Comparison of ENCODE assay signal across 1 cellular context in genomic region chr9:18427691-18428090, GRCh38.
TF ChIP-seq lines count a peak whose summit lies in the region.

No MANE protein-coding gene starts in this region.

TF ChIP-seq in endothelial cell of umbilical vein, 7 proteins besides CTCF, POLR2A, EP300 and RAD21 (continued from another document):
- TF ChIP-seq GATA2 (IDR thresholded peaks at IDR 0.05; ENCODE audit: insufficient read depth, insufficient read length, low read depth, low read length): no peak
